In genomic region chr1:25042331-25042730, GRCh38 we compare ENCODE assay signal across 26 cellular contexts.
"Had no signal": no experiment of that assay in that cellular context is flagged by ENCODE, and none has a peak within 500 bp of the region (broad histone marks: within the 10 kb centered on the region; RNA-seq: fewer than 3 reads in every experiment).

No MANE protein-coding gene starts in this region.

- H3K4me1 ChIP-seq: right lobe of liver, tibial nerve had no signal

- H3K9me3 Mint-ChIP-seq: activated B cell treated with CpG ODN at 0.5 μM for 24 hours; natural killer cell treated with Interleukin-12 subunit alpha and Interleukin-12 subunit beta and Interleukin-15 and Interleukin-18, amount 100 ng/mL, for 72 hours; T-helper 2 cell treated with Interferon-gamma antibody and Interleukin-4, amounts not matched to agents 5 μg/mL and 100 μg/mL, for 36 hours had no signal

- DNase-seq: activated B cell treated with CpG ODN at 0.5 μM for 24 hours; activated CD4-positive, alpha-beta T cell treated with anti-CD3 and anti-CD28 coated beads, Interleukin-2, amount 50 U/mL, for 1 hour; activated CD8-positive, alpha-beta T cell treated with anti-CD3 and anti-CD28 coated beads, Interleukin-2, amount 10 ng/mL, durations not matched to agents 7 days and 5 days; activated effector memory CD4-positive, alpha-beta T cell treated with Interleukin-2 at 50 U/mL for 16 hours; activated naive CD4-positive, alpha-beta T cell treated with Interleukin-2 at 50 U/mL for 16 hours; brain microvascular endothelial cell; central memory CD4-positive, alpha-beta T cell; dermis blood vessel endothelial cell; effector CD4-positive, alpha-beta T cell; erythroblast; head of caudate nucleus; hippocampal formation; kidney; left colon; mesenchymal stem cell; ovary; right lobe of liver; stimulated activated CD4-positive, alpha-beta T cell treated with anti-CD3 and anti-CD28 coated beads, Interleukin-2, amount 100 ng/mL, for 48 hours; stimulated activated naive CD4-positive, alpha-beta T cell treated with Interleukin-2 at 50 U/mL for 16 hours; T-helper 1 cell had no signal

- H3K36me3 ChIP-seq: brain microvascular endothelial cell, neutrophil, ovary, right lobe of liver, tibial nerve had no signal

- H3K27ac Mint-ChIP-seq: activated B cell treated with CpG ODN at 0.5 μM for 24 hours; activated CD8-positive, alpha-beta T cell treated with anti-CD3 and anti-CD28 coated beads, Interleukin-2, amount 10 ng/mL, durations not matched to agents 7 days and 5 days; activated naive CD8-positive, alpha-beta T cell; progenitor cell of endocrine pancreas; T-helper 2 cell treated with Interferon-gamma antibody and Interleukin-4, amounts not matched to agents 5 μg/mL and 100 μg/mL, for 36 hours had no signal

- H3K4me3 ChIP-seq: ovary, right lobe of liver, tibial nerve had no signal

- H3K27ac ChIP-seq: brain microvascular endothelial cell, neutrophil, ovary, right lobe of liver, tibial nerve had no signal

- H3K4me3 Mint-ChIP-seq: activated B cell treated with CpG ODN at 0.5 μM for 24 hours; activated CD8-positive, alpha-beta T cell treated with anti-CD3 and anti-CD28 coated beads, Interleukin-2, amount 10 ng/mL, durations not matched to agents 7 days and 5 days; activated naive CD8-positive, alpha-beta T cell; natural killer cell treated with Interleukin-12 subunit alpha and Interleukin-12 subunit beta and Interleukin-15 and Interleukin-18, amount 100 ng/mL, for 72 hours; T-helper 2 cell treated with Interferon-gamma antibody and Interleukin-4, amounts not matched to agents 5 μg/mL and 100 μg/mL, for 36 hours had no signal

- H3K27me3 ChIP-seq: brain microvascular endothelial cell, neutrophil, ovary, right lobe of liver had no signal

- H3K36me3 Mint-ChIP-seq: activated naive CD8-positive, alpha-beta T cell; natural killer cell treated with Interleukin-12 subunit alpha and Interleukin-12 subunit beta and Interleukin-15 and Interleukin-18, amount 100 ng/mL, for 72 hours had no signal

- ATAC-seq: activated CD8-positive, alpha-beta T cell treated with anti-CD3 and anti-CD28 coated beads, Interleukin-2, amount 10 ng/mL, durations not matched to agents 7 days and 5 days; left colon; natural killer cell treated with Interleukin-12 subunit alpha and Interleukin-12 subunit beta and Interleukin-15 and Interleukin-18, amount 100 ng/mL, for 72 hours; right lobe of liver had no signal

- H3K9me3 ChIP-seq: neutrophil, ovary, right lobe of liver had no signal

- H3K27me3 Mint-ChIP-seq: activated B cell treated with CpG ODN at 0.5 μM for 24 hours; activated naive CD8-positive, alpha-beta T cell had no signal
